Comparison of ENCODE assay signal across 19 cellular contexts in genomic region chr14:54105406-54105805, GRCh38.
DNase-seq lines count a peak whose midpoint lies in the region; ATAC-seq and TF ChIP-seq lines count a peak whose summit lies in the region.
"Had no signal": no experiment of that assay in that cellular context is flagged by ENCODE, and none has a peak within 500 bp of the region (broad histone marks: within the 10 kb centered on the region; RNA-seq: fewer than 3 reads in every experiment).

No MANE protein-coding gene starts in this region.

- no peaks in the 10 kb centered on the region for H3K36me3 Mint-ChIP-seq in nephron progenitor cell (ENCODE audit: low read depth)
- H3K36me3 Mint-ChIP-seq: CD14-positive monocyte; CD8-positive, alpha-beta memory T cell had no signal

- DNase-seq in LoVo (ENCODE audit: low spot score) (peak; percentile 70), RWPE1 (ENCODE audit: low spot score) (peak; percentile 49), epithelial cell of esophagus (ENCODE audit: low read depth) (peak; percentile 65), nephron progenitor cell (no peak), NCI-H526 (lab: John Stamatoyannopoulos, UW) (no peak), Ammon's horn (ENCODE audit: low spot score) (no peak), SIG-M5 treated with dmso at 0.1 percent for 504 hours (lab: John Stamatoyannopoulos, UW; ENCODE audit: unreplicated experiment) (no peak)
- DNase-seq in stimulated activated naive CD8-positive, alpha-beta T cell treated with anti-CD3 and anti-CD28 coated beads, Interleukin-15, Interleukin-2, amounts not matched to agents 100 U/mL and 50 U/mL, for 24 hours, result no peak
- DNase-seq: BE2C; CD8-positive, alpha-beta memory T cell; DMS79 treated with DMSO at 0.1 percent for 48 hours; GF-D8; MV-4-11; NCI-H1105; NCI-H146; NCI-H2029 had no signal

- H3K27ac Mint-ChIP-seq in nephron progenitor cell, result peak overlapping the region; percentile 91
- H3K27ac Mint-ChIP-seq: CD14-positive monocyte; CD8-positive, alpha-beta memory T cell had no signal

- ATAC-seq in stimulated activated naive CD8-positive, alpha-beta T cell treated with anti-CD3 and anti-CD28 coated beads, Interleukin-15, Interleukin-2, amounts not matched to agents 100 U/mL and 50 U/mL, for 24 hours, result no peak
- ATAC-seq: Right ventricle myocardium inferior had no signal

- no peaks in the 10 kb centered on the region for H3K27me3 Mint-ChIP-seq in nephron progenitor cell (ENCODE audit: low read depth, poor library complexity)
- H3K27me3 Mint-ChIP-seq: CD8-positive, alpha-beta memory T cell had no signal

- H3K4me3 ChIP-seq in epithelial cell of esophagus (ENCODE audit: low read length), result no peak overlapping the region

- no peak overlapping the region for H3K27ac ChIP-seq in RWPE1
- H3K27ac ChIP-seq: HL-60 had no signal

- H3K9me3 Mint-ChIP-seq in nephron progenitor cell, result no peaks in the 10 kb centered on the region
- H3K9me3 Mint-ChIP-seq: CD14-positive monocyte had no signal

- POLR2A ChIA-PET in RWPE1 (lab: Yijun Ruan, JAX; ENCODE audit: low non-redundant PET), result no interaction called here

- TF ChIP-seq CTCF in RWPE1 (conservative IDR thresholded peaks at IDR 0.05; ENCODE audit: low read depth), result no peak
- TF ChIP-seq CTCF in epithelial cell of esophagus (IDR thresholded peaks at IDR 0.05; ENCODE audit: insufficient read depth, low read depth, low read length, missing control alignments), result no peak
- no peak for TF ChIP-seq CTCF in nephron progenitor cell (IDR thresholded peaks at IDR 0.05)

- H3K4me1 Mint-ChIP-seq in nephron progenitor cell, result peaks cover 36% of the 10 kb centered on the region
- H3K4me1 Mint-ChIP-seq: CD14-positive monocyte; CD8-positive, alpha-beta memory T cell had no signal

- CTCF ChIA-PET in RWPE1 (lab: Yijun Ruan, JAX), result interaction anchor here (1.0 kb wide), 1 partner anchor 56 kb away, joined by 3 read pairs; no protein-coding TSS in a partner anchor

- no peak overlapping the region for H3K4me3 Mint-ChIP-seq in nephron progenitor cell
- H3K4me3 Mint-ChIP-seq: CD14-positive monocyte; CD8-positive, alpha-beta memory T cell had no signal

Comparison
In these comparisons a context has a peak if more than half of its experiments do, and no peak if none do; other contexts are left out.
1. DNase-seq: peak in LoVo (single experiment), RWPE1 (single experiment) and epithelial cell of esophagus (single experiment); none in nephron progenitor cell (single experiment), NCI-H526 (0 of 2), Ammon's horn (single experiment), stimulated activated naive CD8-positive, alpha-beta T cell treated with anti-CD3 and anti-CD28 coated beads, Interleukin-15, Interleukin-2, amounts not matched to agents 100 U/mL and 50 U/mL, for 24 hours (single experiment) and SIG-M5 treated with dmso at 0.1 percent for 504 hours (single experiment).